In the genomic region with DNA sequence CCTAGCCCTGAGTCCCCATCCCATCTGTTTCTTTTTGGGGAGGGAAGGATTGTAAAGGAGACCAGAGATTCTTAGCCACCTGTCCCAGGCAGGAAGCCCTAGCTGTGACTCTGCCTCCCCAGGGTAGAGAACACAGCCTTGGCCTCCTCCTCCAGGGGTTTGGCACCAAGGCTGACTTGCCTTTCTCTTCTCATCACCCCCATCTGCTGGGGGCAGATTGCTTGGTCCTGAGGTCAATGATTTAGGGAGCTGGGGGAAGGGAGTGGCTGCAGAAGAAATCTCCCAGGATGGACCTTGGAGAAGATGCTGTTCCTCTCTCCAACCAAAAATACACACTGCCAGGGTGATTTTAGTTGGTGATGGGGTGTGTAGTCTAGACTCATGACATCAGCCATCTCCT, we compare ENCODE assay signal across 26 cellular contexts. TPM values are rescaled to one million over a fixed set of nuclear protein-coding genes. Genes with fewer than 3 reads are reported as not detected.
"Had no signal": no experiment of that assay in that cellular context is flagged by ENCODE, and none has a peak within 500 bp of the region (broad histone marks: within the 10 kb centered on the region; RNA-seq: fewer than 3 reads in every experiment).

No MANE protein-coding gene starts in this region.

- H3K36me3 ChIP-seq: adrenal gland had no signal

- ATAC-seq: activated CD8-positive, alpha-beta T cell treated with anti-CD3 and anti-CD28 coated beads, Interleukin-2, amount 10 ng/mL, durations not matched to agents 7 days and 5 days; Panc1; T-cell had no signal

- H3K4me3 ChIP-seq: adrenal gland had no signal

- H3K4me3 Mint-ChIP-seq: activated CD8-positive, alpha-beta T cell treated with anti-CD3 and anti-CD28 coated beads, Interleukin-2, amount 10 ng/mL, durations not matched to agents 7 days and 5 days; activated naive CD8-positive, alpha-beta T cell treated with anti-CD3 and anti-CD28 coated beads, Interleukin-2, amount 10 ng/mL, durations not matched to agents 7 days and 5 days had no signal

- H3K27ac Mint-ChIP-seq: activated CD8-positive, alpha-beta T cell treated with anti-CD3 and anti-CD28 coated beads, Interleukin-2, amount 10 ng/mL, durations not matched to agents 7 days and 5 days; activated naive CD8-positive, alpha-beta T cell treated with anti-CD3 and anti-CD28 coated beads, Interleukin-2, amount 10 ng/mL, durations not matched to agents 7 days and 5 days; T-cell had no signal

- H3K36me3 Mint-ChIP-seq: activated naive CD8-positive, alpha-beta T cell treated with anti-CD3 and anti-CD28 coated beads, Interleukin-2, amount 10 ng/mL, durations not matched to agents 7 days and 5 days; T-cell had no signal

- H3K9me3 ChIP-seq: adrenal gland had no signal

- DNase-seq: activated CD4-positive, alpha-beta T cell treated with anti-CD3 and anti-CD28 coated beads for 48 hours; activated CD4-positive, alpha-beta T cell treated with anti-CD3 and anti-CD28 coated beads, Interleukin-2, amount 50 U/mL, for 4 hours; activated CD8-positive, alpha-beta memory T cell treated with anti-CD3 and anti-CD28 coated beads, Interleukin-2, amount 50 U/mL, for 48 hours; activated CD8-positive, alpha-beta T cell treated with anti-CD3 and anti-CD28 coated beads, Interleukin-2, amount 10 ng/mL, durations not matched to agents 7 days and 5 days; activated naive CD4-positive, alpha-beta T cell treated with anti-CD3 and anti-CD28 coated beads, Interleukin-2, amount 50 U/mL, for 16 hours; activated naive CD8-positive, alpha-beta T cell treated with anti-CD3 and anti-CD28 coated beads, Interleukin-2, amount 10 ng/mL, durations not matched to agents 7 days and 5 days; activated T-cell treated with anti-CD3 and anti-CD28 coated beads, Interleukin-2, amount 50 U/mL, for 1 hour; adrenal gland; anterior cingulate cortex; MV-4-11; NCI-H1092 treated with DMSO at 0.1 percent for 48 hours; NCI-H1417 treated with DMSO at 0.1 percent for 48 hours; NCI-H1694 treated with DMSO at 0.1 percent for 48 hours; NCI-H2029 treated with DMSO at 0.1 percent for 48 hours; NCI-H345; NCI-H82; NK-92 treated with Interleukin-12 subunit alpha and Interleukin-12 subunit beta, amount 100 ng/mL, for 24 hours; OCI-M1; SHP77 treated with DMSO at 0.1 percent for 48 hours; T-cell; T-helper 2 cell; T1000 had no signal

- H3K27ac ChIP-seq: adrenal gland had no signal

- H3K9me3 Mint-ChIP-seq: activated naive CD8-positive, alpha-beta T cell treated with anti-CD3 and anti-CD28 coated beads, Interleukin-2, amount 10 ng/mL, durations not matched to agents 7 days and 5 days; T-cell had no signal

- FAIRE-seq: TTC549 had no signal

RNA-seq across cellular contexts. Expression of a gene that starts 2.6 kb away (rescaled TPM):
- total RNA-seq: activated CD8-positive, alpha-beta T cell treated with anti-CD3 and anti-CD28 coated beads, Interleukin-2, amount 10 ng/mL, durations not matched to agents 7 days and 5 days; activated naive CD8-positive, alpha-beta T cell treated with anti-CD3 and anti-CD28 coated beads, Interleukin-2, amount 10 ng/mL, durations not matched to agents 7 days and 5 days; cardiac septum; chondrocyte had no signal
- polyA plus RNA-seq: adrenal gland had no signal
